7 cellular contexts compared by ENCODE assay signal in the genomic region with DNA sequence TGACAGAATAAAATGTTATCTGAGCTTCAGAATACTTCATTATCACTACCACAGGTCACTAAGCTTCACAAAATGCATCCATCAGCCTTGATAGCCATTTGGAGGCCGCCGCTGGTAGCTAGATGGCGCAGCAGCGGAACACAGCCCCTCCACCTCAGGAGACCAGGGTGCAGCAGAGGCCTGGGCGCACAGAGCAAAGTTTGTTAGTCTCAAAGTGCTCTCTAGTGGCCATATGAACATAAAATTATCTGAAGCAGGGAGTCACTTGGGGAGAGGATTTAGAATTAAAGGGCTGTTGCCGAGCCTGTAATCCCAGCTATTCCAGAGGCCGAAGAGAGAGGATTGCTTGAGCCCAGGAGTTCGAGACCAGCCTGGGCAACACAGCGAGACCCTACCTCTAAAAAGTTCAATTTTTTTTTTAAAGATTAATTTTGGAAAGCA. TPM values are rescaled to one million over a fixed set of nuclear protein-coding genes. Genes with fewer than 3 reads are reported as not detected.
DNase-seq lines count a peak whose midpoint lies in the region; TF ChIP-seq lines count a peak whose summit lies in the region.

No MANE protein-coding gene starts in this region.

- DNase-seq in H7 (peak; percentile 64), LNCaP clone FGC (ENCODE audit: low read depth) (no peak), SK-N-DZ (ENCODE audit: low spot score) (peak; percentile 85), hypothalamus (lab: John Stamatoyannopoulos, UW) (peak in 35 of 51 donors; percentile 1 to 65 (median 20))
- DNase-seq in activated naive CD8-positive, alpha-beta T cell treated with anti-CD3 and anti-CD28 coated beads for 36 hours = peak; percentile 56
- DNase-seq in stimulated activated CD4-positive, alpha-beta T cell treated with anti-CD3 and anti-CD28 coated beads, Interleukin-1b, Interleukin-23, amount 100 ng/mL, for 4 hours (ENCODE audit: low read depth in 2 of 2) = peak; percentile 33 to 42

- no peak overlapping the region for H3K4me3 Mint-ChIP-seq in activated naive CD8-positive, alpha-beta T cell treated with anti-CD3 and anti-CD28 coated beads for 36 hours

- H3K4me1 Mint-ChIP-seq in activated naive CD8-positive, alpha-beta T cell treated with anti-CD3 and anti-CD28 coated beads for 36 hours = peaks cover 4% of the 10 kb centered on the region

- H3K36me3 ChIP-seq in H7 (replicated peaks; ENCODE audit: control insufficient read depth, insufficient read depth, low read length) = no peaks in the 10 kb centered on the region

- H3K27ac Mint-ChIP-seq in activated naive CD8-positive, alpha-beta T cell treated with anti-CD3 and anti-CD28 coated beads for 36 hours = no peak overlapping the region

- peaks cover 5% of the 10 kb centered on the region for H3K27me3 Mint-ChIP-seq in activated naive CD8-positive, alpha-beta T cell treated with anti-CD3 and anti-CD28 coated beads for 36 hours

- no peaks in the 10 kb centered on the region for H3K36me3 Mint-ChIP-seq in activated naive CD8-positive, alpha-beta T cell treated with anti-CD3 and anti-CD28 coated beads for 36 hours

- TF ChIP-seq CTCF in GM12873 (IDR thresholded peaks at IDR 0.05; ENCODE audit: insufficient read depth, low read depth, low read length, missing control alignments) = peak; percentile 66
- peak; percentile 42 for TF ChIP-seq CTCF in LNCaP clone FGC (IDR thresholded peaks at IDR 0.05; ENCODE audit: control insufficient read depth, extremely low read depth, insufficient read depth)

- H3K9me3 Mint-ChIP-seq in activated naive CD8-positive, alpha-beta T cell treated with anti-CD3 and anti-CD28 coated beads for 36 hours = no peaks in the 10 kb centered on the region

- H3K27me3 ChIP-seq in H7 (ENCODE audit: control insufficient read depth, insufficient read depth, low read length) = no peaks in the 10 kb centered on the region

- H3K4me3 ChIP-seq in H7 (ENCODE audit: insufficient read depth, low read depth, low read length) (no peak overlapping the region), LNCaP clone FGC (ENCODE audit: low read depth, low read length) (no peak overlapping the region)

RNA-seq across cellular contexts. Expression of a gene that starts 8.1 kb away (rescaled TPM):
- total RNA-seq in H7 (2014; rRNA removed; shearing (Covaris generic)) = 55.0 and 56.5 TPM in 2 replicates
- 47.3 and 51.6 TPM in 2 replicates for polyA plus RNA-seq in SK-N-DZ (2014; cell fraction: cytosol; rRNA removed)
- 51.0 and 65.9 TPM in 2 replicates for polyA plus RNA-seq in SK-N-DZ (2014; cell fraction: nucleus; rRNA removed)
- total RNA-seq in activated naive CD8-positive, alpha-beta T cell treated with anti-CD3 and anti-CD28 coated beads for 36 hours = 100 to 1,000 TPM; 160 to 167 TPM
